Comparison of ENCODE assay signal across 1 cellular context in genomic region chr2:235064980-235065379, GRCh38.
TF ChIP-seq lines count a peak whose summit lies in the region.

No MANE protein-coding gene starts in this region.

TF ChIP-seq in H1, 55 proteins besides CTCF, POLR2A, EP300 and RAD21:
- TF ChIP-seq E2F6 (IDR thresholded peaks at IDR 0.05), result no peak
- no peak for TF ChIP-seq MAX (IDR thresholded peaks at IDR 0.05)
- TF ChIP-seq TEAD4 (IDR thresholded peaks at IDR 0.05; ENCODE audit: low read depth, low read length), result no peak
- no peak for TF ChIP-seq EZH2 (IDR thresholded peaks at IDR 0.05; ENCODE audit: low read depth, low read length, severe bottlenecking)
- no peak for TF ChIP-seq TBP (IDR thresholded peaks at IDR 0.05; ENCODE audit: low read depth, low read length)
- no peak for TF ChIP-seq CREB1 (IDR thresholded peaks at IDR 0.05)
- no peak for TF ChIP-seq SUZ12 (IDR thresholded peaks at IDR 0.05; ENCODE audit: low read length)
- no peak for TF ChIP-seq YY1 (IDR thresholded peaks at IDR 0.05; ENCODE audit: low read depth, low read length)
- TF ChIP-seq ATF2 (IDR thresholded peaks at IDR 0.05; ENCODE audit: low read length), result no peak
- no peak for TF ChIP-seq SP2 (IDR thresholded peaks at IDR 0.05; ENCODE audit: low read length)
- TF ChIP-seq RXRA (IDR thresholded peaks at IDR 0.05; ENCODE audit: insufficient read depth, low read depth, low read length), result no peak
- no peak for TF ChIP-seq USF2 (IDR thresholded peaks at IDR 0.05; ENCODE audit: low read length)
- no peak for TF ChIP-seq POU5F1 (IDR thresholded peaks at IDR 0.05; ENCODE audit: low read depth, low read length)
- no peak for TF ChIP-seq SIRT6 (IDR thresholded peaks at IDR 0.05; ENCODE audit: low read length)
